In the genomic region with DNA sequence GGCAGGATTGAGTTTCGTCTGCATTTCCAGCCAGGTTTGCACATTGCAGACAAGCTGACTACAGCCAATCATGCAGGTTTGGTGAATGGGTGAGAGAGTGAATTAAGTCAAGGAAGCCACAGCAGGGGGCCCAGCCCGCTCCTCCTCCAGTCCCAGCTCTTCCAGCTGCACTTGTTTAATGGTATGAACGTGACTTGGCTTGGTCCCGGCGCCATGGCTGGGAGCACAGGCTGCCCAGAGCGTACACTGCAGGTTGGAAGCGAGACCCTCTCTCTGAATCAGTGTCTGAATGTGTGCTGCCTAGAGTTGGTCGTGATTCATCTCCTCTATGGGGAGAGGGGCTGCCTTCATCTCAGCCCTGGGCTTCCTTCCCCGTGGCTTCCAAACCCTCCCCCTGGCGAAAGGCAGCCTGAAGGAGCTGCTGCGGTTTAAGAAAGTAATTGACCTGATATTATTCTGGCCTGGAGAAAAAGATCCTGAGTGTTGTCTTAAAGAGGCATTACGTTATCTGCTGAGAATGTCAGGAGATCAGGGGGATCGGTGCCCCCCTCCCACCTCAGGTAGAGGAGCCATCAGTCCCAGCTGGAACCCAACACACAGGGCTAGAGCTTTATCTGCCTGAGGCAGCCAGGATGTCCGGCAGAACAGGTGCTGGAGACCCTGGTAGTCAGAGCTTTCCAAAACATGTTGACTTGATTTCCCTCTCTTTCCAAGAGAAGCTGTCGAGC, we compare ENCODE assay signal across 24 cellular contexts.
DNase-seq lines count a peak whose midpoint lies in the region; ATAC-seq, FAIRE-seq and TF ChIP-seq lines count a peak whose summit lies in the region.
"Had no signal": no experiment of that assay in that cellular context is flagged by ENCODE, and none has a peak within 500 bp of the region (broad histone marks: within the 10 kb centered on the region; RNA-seq: fewer than 3 reads in every experiment).

No MANE protein-coding gene starts in this region.

- H3K4me1 Mint-ChIP-seq in GM23338, result peaks cover 29% of the 10 kb centered on the region
- H3K4me1 Mint-ChIP-seq in stimulated activated memory B cell treated with anti-CD40 and anti-IgM and Interleukin-4, amounts not matched to agents 10 μg/mL and 1 μg/mL and 100 μg/mL, for 72 hours, result no peaks in the 10 kb centered on the region
- no peaks in the 10 kb centered on the region for H3K4me1 Mint-ChIP-seq in effector memory CD8-positive, alpha-beta T cell (ENCODE audit: low read depth in 2 of 2)
- H3K4me1 Mint-ChIP-seq: central memory CD8-positive, alpha-beta T cell; naive thymus-derived CD8-positive, alpha-beta T cell had no signal

- no peak for FAIRE-seq in H54 (lab: Jason Lieb, UNC)
- FAIRE-seq: GM18507 had no signal

- H3K4me3 ChIP-seq in GM23338 (no peak overlapping the region), colonic mucosa (no peak overlapping the region)
- H3K4me3 ChIP-seq: transverse colon had no signal

- no peaks in the 10 kb centered on the region for H3K27me3 ChIP-seq in GM23338 (ENCODE audit: insufficient read depth)
- no peaks in the 10 kb centered on the region for H3K27me3 ChIP-seq in colonic mucosa
- H3K27me3 ChIP-seq: foreskin keratinocyte, transverse colon had no signal

- peak overlapping the region; percentile 76 for H3K27ac Mint-ChIP-seq in GM23338
- no peak overlapping the region for H3K27ac Mint-ChIP-seq in stimulated activated memory B cell treated with anti-CD40 and anti-IgM and Interleukin-4, amounts not matched to agents 10 μg/mL and 1 μg/mL and 100 μg/mL, for 72 hours
- no peak overlapping the region for H3K27ac Mint-ChIP-seq in effector memory CD8-positive, alpha-beta T cell
- H3K27ac Mint-ChIP-seq: activated T-cell treated with anti-CD3 and anti-CD28 coated beads, Interleukin-2, amount 50 U/mL, for 72 hours; naive thymus-derived CD8-positive, alpha-beta T cell; stimulated activated naive CD8-positive, alpha-beta T cell treated with anti-CD3 and anti-CD28 coated beads, Interleukin-15, Interleukin-2, amounts not matched to agents 100 ng/mL and 50 ng/mL, for 24 hours had no signal

- DNase-seq in GM23338 (ENCODE audit: low spot score) (peak; percentile 72), NCI-H2227 treated with DMSO at 0.1 percent for 48 hours (lab: John Stamatoyannopoulos, UW) (peak; percentile 59), iPS-NIHi7 (ENCODE audit: extremely low spot score) (peak; percentile 71), H54 (ENCODE audit: insufficient read length, low spot score) (no peak), colonic mucosa (no peak)
- no peak for DNase-seq in effector memory CD8-positive, alpha-beta T cell
- DNase-seq: activated CD4-positive, alpha-beta T cell treated with anti-CD3 and anti-CD28 coated beads for 1 hour; activated naive CD4-positive, alpha-beta T cell treated with anti-CD3 and anti-CD28 coated beads, Interleukin-2, amount 50 U/mL, for 16 hours; activated T-cell treated with anti-CD3 and anti-CD28 coated beads, Interleukin-2, amount 50 U/mL, for 72 hours; Caco-2; erythroblast; foreskin keratinocyte; hippocampal formation; mesenchymal stem cell; NCI-H187 treated with DMSO at 0.1 percent for 48 hours; NCI-H446; stimulated activated CD4-positive, alpha-beta T cell treated with anti-CD3 and anti-CD28 coated beads, Interleukin-2, amount 100 ng/mL, for 24 hours; transverse colon had no signal

- no peaks in the 10 kb centered on the region for H3K79me2 ChIP-seq in GM23338 (replicated peaks; ENCODE audit: insufficient read depth)

- H3K9me3 Mint-ChIP-seq in GM23338, result no peaks in the 10 kb centered on the region
- no peaks in the 10 kb centered on the region for H3K9me3 Mint-ChIP-seq in stimulated activated memory B cell treated with anti-CD40 and anti-IgM and Interleukin-4, amounts not matched to agents 10 μg/mL and 1 μg/mL and 100 μg/mL, for 72 hours
- H3K9me3 Mint-ChIP-seq in effector memory CD8-positive, alpha-beta T cell, result no peaks in the 10 kb centered on the region
- H3K9me3 Mint-ChIP-seq: activated T-cell treated with anti-CD3 and anti-CD28 coated beads, Interleukin-2, amount 50 U/mL, for 72 hours; central memory CD8-positive, alpha-beta T cell; stimulated activated naive CD8-positive, alpha-beta T cell treated with anti-CD3 and anti-CD28 coated beads, Interleukin-15, Interleukin-2, amounts not matched to agents 100 ng/mL and 50 ng/mL, for 24 hours had no signal

- H4K20me1 ChIP-seq in GM23338 (replicated peaks; ENCODE audit: insufficient read depth), result no peaks in the 10 kb centered on the region

- H3K36me3 ChIP-seq in GM23338 (ENCODE audit: insufficient read depth), result no peaks in the 10 kb centered on the region
- H3K36me3 ChIP-seq in colonic mucosa, result no peaks in the 10 kb centered on the region
- H3K36me3 ChIP-seq: transverse colon had no signal

- H3F3A ChIP-seq in GM23338 (replicated peaks; ENCODE audit: low read depth), result no peaks in the 10 kb centered on the region

- H3K4me3 Mint-ChIP-seq in GM23338, result no peak overlapping the region; the same call in 2 of the 3 replicates
- H3K4me3 Mint-ChIP-seq in stimulated activated memory B cell treated with anti-CD40 and anti-IgM and Interleukin-4, amounts not matched to agents 10 μg/mL and 1 μg/mL and 100 μg/mL, for 72 hours, result no peak overlapping the region
- no peak overlapping the region for H3K4me3 Mint-ChIP-seq in effector memory CD8-positive, alpha-beta T cell
- H3K4me3 Mint-ChIP-seq: activated T-cell treated with anti-CD3 and anti-CD28 coated beads, Interleukin-2, amount 50 U/mL, for 72 hours; central memory CD8-positive, alpha-beta T cell; naive thymus-derived CD8-positive, alpha-beta T cell; stimulated activated naive CD8-positive, alpha-beta T cell treated with anti-CD3 and anti-CD28 coated beads, Interleukin-15, Interleukin-2, amounts not matched to agents 100 ng/mL and 50 ng/mL, for 24 hours had no signal

- TF ChIP-seq POLR2A in H54 (IDR thresholded peaks at IDR 0.05; ENCODE audit: low read depth, low read length), result no peak

- peaks cover 25% of the 10 kb centered on the region for H3K4me1 ChIP-seq in GM23338 (ENCODE audit: insufficient read depth)
- no peaks in the 10 kb centered on the region for H3K4me1 ChIP-seq in colonic mucosa
- H3K4me1 ChIP-seq: foreskin keratinocyte, transverse colon had no signal

- no peak overlapping the region for H2AFZ ChIP-seq in GM23338

- H3K36me3 Mint-ChIP-seq in GM23338 (ENCODE audit: low read depth), result peaks cover 6% of the 10 kb centered on the region; the same call in 1 of the 3 replicates
- H3K36me3 Mint-ChIP-seq in stimulated activated memory B cell treated with anti-CD40 and anti-IgM and Interleukin-4, amounts not matched to agents 10 μg/mL and 1 μg/mL and 100 μg/mL, for 72 hours, result no peaks in the 10 kb centered on the region
- no peaks in the 10 kb centered on the region for H3K36me3 Mint-ChIP-seq in effector memory CD8-positive, alpha-beta T cell (ENCODE audit: insufficient read depth)
- H3K36me3 Mint-ChIP-seq: naive thymus-derived CD8-positive, alpha-beta T cell had no signal

- peaks cover 14% of the 10 kb centered on the region for H3K27me3 Mint-ChIP-seq in GM23338 (ENCODE audit: insufficient read depth, low read depth, poor library complexity)
- H3K27me3 Mint-ChIP-seq in stimulated activated memory B cell treated with anti-CD40 and anti-IgM and Interleukin-4, amounts not matched to agents 10 μg/mL and 1 μg/mL and 100 μg/mL, for 72 hours, result peaks cover 33% of the 10 kb centered on the region
- H3K27me3 Mint-ChIP-seq in effector memory CD8-positive, alpha-beta T cell, result peaks cover 5 to 19% of the 10 kb centered on the region in 2 donors

- intact Hi-C loops in colonic mucosa (cut with DNase I), result no loop called here

- no peak overlapping the region for H3K9ac ChIP-seq in colonic mucosa (ENCODE audit: low read depth in 2 of 2, low read length in 2 of 2)

- H3K9me3 ChIP-seq in colonic mucosa, result no peaks in the 10 kb centered on the region
- H3K9me3 ChIP-seq: Caco-2, transverse colon had no signal

- H3K27ac ChIP-seq in GM23338 (ENCODE audit: low read depth), result peak overlapping the region; percentile 85
- H3K27ac ChIP-seq in colonic mucosa, result no peak overlapping the region
- H3K27ac ChIP-seq: foreskin keratinocyte, HL-60, transverse colon had no signal

- peak; percentile 67 for ATAC-seq in GM23338
- peak; percentile 25 for ATAC-seq in stimulated activated memory B cell treated with anti-CD40 and anti-IgM and Interleukin-4, amounts not matched to agents 10 μg/mL and 1 μg/mL and 100 μg/mL, for 72 hours
- ATAC-seq in effector memory CD8-positive, alpha-beta T cell (replicated peaks), result no peak
- ATAC-seq: activated T-cell treated with anti-CD3 and anti-CD28 coated beads, Interleukin-2, amount 50 U/mL, for 72 hours; foreskin keratinocyte; naive thymus-derived CD8-positive, alpha-beta T cell had no signal

- TF ChIP-seq CTCF in GM23338 (conservative IDR thresholded peaks at IDR 0.05; ENCODE audit: low read depth in 2 of 2), result no peak
- TF ChIP-seq CTCF in colonic mucosa (IDR thresholded peaks at IDR 0.05), result no peak

- H3K9me2 ChIP-seq in GM23338 (ENCODE audit: insufficient read depth), result no peaks in the 10 kb centered on the region

- peak overlapping the region; percentile 58; the same call in 1 of the 2 replicates for H3K4me2 ChIP-seq in GM23338

TF ChIP-seq in GM23338, 12 proteins besides CTCF, POLR2A, EP300 and RAD21 (continues in another document):
- no peak for TF ChIP-seq ZNF114 (CRISPR knock-in tag; IDR thresholded peaks at IDR 0.05)
- no peak for TF ChIP-seq ETS1 (IDR thresholded peaks at IDR 0.05)
- TF ChIP-seq NANOG (IDR thresholded peaks at IDR 0.05; ENCODE audit: borderline replicate concordance), result no peak
- TF ChIP-seq JUNB (IDR thresholded peaks at IDR 0.05; ENCODE audit: unreplicated experiment), result no peak

Comparison
In these comparisons a context has a peak if more than half of its experiments do, and no peak if none do; other contexts are left out.
1. DNase-seq: peak in GM23338 (single experiment), NCI-H2227 treated with DMSO at 0.1 percent for 48 hours (single experiment) and iPS-NIHi7 (single experiment); none in effector memory CD8-positive, alpha-beta T cell (0 of 3), H54 (single experiment) and colonic mucosa (single experiment).